9 cellular contexts compared by ENCODE assay signal in genomic region chr9:135454737-135455136, GRCh38.
"Had no signal": no experiment of that assay in that cellular context is flagged by ENCODE, and none has a peak within 500 bp of the region (broad histone marks: within the 10 kb centered on the region; RNA-seq: fewer than 3 reads in every experiment).

No MANE protein-coding gene starts in this region.

- H3K4me1 Mint-ChIP-seq: IgD-negative memory B cell had no signal

- H3K4me3 ChIP-seq: GM23248 had no signal

- FAIRE-seq: H1, H54, HTR-8/SVneo had no signal

- H2AFZ ChIP-seq: GM23248 had no signal

- H3K4me3 Mint-ChIP-seq: H9, HFFc6, IgD-negative memory B cell had no signal

- DNase-seq: GM23248, H9, HCEC 1CT, HFFc6, KG1 had no signal

- H3K27ac ChIP-seq: GM23248 had no signal

- H3K36me3 Mint-ChIP-seq: IgD-negative memory B cell had no signal

- H3K27ac Mint-ChIP-seq: H9, HFFc6, IgD-negative memory B cell had no signal

- H3K9ac ChIP-seq: GM23248 had no signal
